Comparison of ENCODE assay signal across 7 cellular contexts in genomic region chr1:25278371-25278770, GRCh38. TPM values are rescaled to one million over a fixed set of nuclear protein-coding genes. Genes with fewer than 3 reads are reported as not detected.
"Had no signal": no experiment of that assay in that cellular context is flagged by ENCODE, and none has a peak within 500 bp of the region (broad histone marks: within the 10 kb centered on the region; RNA-seq: fewer than 3 reads in every experiment).

No MANE protein-coding gene starts in this region.

RNA-seq across cellular contexts. Expression of gene RHD, which starts 6.1 kb away (rescaled TPM):
- total RNA-seq: activated CD4-positive, alpha-beta memory T cell treated with anti-CD3 and anti-CD28 coated beads, Interleukin-2, amount 10 ng/mL, durations not matched to agents 7 days and 5 days; activated CD8-positive, alpha-beta memory T cell treated with anti-CD3 and anti-CD28 coated beads, Interleukin-2, amount 10 ng/mL, durations not matched to agents 7 days and 5 days; bronchial epithelial cell; MCF 10A; RPMI7951; SJSA1 had no signal
- polyA plus RNA-seq: SK-N-SH had no signal
